Comparison of ENCODE assay signal across 8 cellular contexts in genomic region chr3:187367561-187368103, GRCh38. TPM values are rescaled to one million over a fixed set of nuclear protein-coding genes. Genes with fewer than 3 reads are reported as not detected.
A peak's percentile ranks its signal among the peaks of the same experiment; 100 is the strongest.
DNase-seq lines count a peak whose midpoint lies in the region; TF ChIP-seq lines count a peak whose summit lies in the region.

No MANE protein-coding gene starts in this region.

- peak overlapping the region; percentile 61 to 86 for H3K9ac ChIP-seq in duodenal mucosa (ENCODE audit: low read depth in 1 of 2, low read length in 2 of 2)
- no peak overlapping the region for H3K9ac ChIP-seq in parathyroid adenoma

- H3K4me1 ChIP-seq in DOHH2 (ENCODE audit: control insufficient read depth, low read length) = no peaks in the 10 kb centered on the region
- peaks cover 9% of the 10 kb centered on the region for H3K4me1 ChIP-seq in SJSA1 (replicated peaks)
- peaks cover 4 to 10% of the 10 kb centered on the region in 2 donors for H3K4me1 ChIP-seq in duodenal mucosa (ENCODE audit: control insufficient read depth in 1 of 2, insufficient read depth in 2 of 2, low read length in 2 of 2)
- no peaks in the 10 kb centered on the region for H3K4me1 ChIP-seq in parathyroid adenoma

- H3K79me2 ChIP-seq in DOHH2 (ENCODE audit: control insufficient read depth, low read length) (no peaks in the 10 kb centered on the region), parathyroid adenoma (no peaks in the 10 kb centered on the region)

- DNase-seq in SJSA1 (ENCODE audit: low read depth in 1 of 2, low spot score in 2 of 2) = no peak
- no peak for DNase-seq in NCI-H82 treated with DMSO at 0.1 percent for 48 hours (lab: John Stamatoyannopoulos, UW; ENCODE audit: unreplicated experiment)
- DNase-seq in kidney tubule cell (ENCODE audit: low spot score) = no peak
- no peak for DNase-seq in GF-D8 (lab: John Stamatoyannopoulos, UW)
- DNase-seq in midbrain (lab: John Stamatoyannopoulos, UW) = no peak

- TF ChIP-seq CTCF in DOHH2 (IDR thresholded peaks at IDR 0.05; ENCODE audit: low read depth, low read length, poor library complexity, severe bottlenecking) (no peak), parathyroid adenoma (IDR thresholded peaks at IDR 0.05) (no peak)

- H3K27me3 ChIP-seq in DOHH2 (ENCODE audit: control insufficient read depth, low read length) = no peaks in the 10 kb centered on the region
- H3K27me3 ChIP-seq in SJSA1 (replicated peaks) = no peaks in the 10 kb centered on the region
- H3K27me3 ChIP-seq in duodenal mucosa (ENCODE audit: control insufficient read depth in 1 of 2, insufficient read depth in 2 of 2, low read length in 2 of 2) = no peaks in the 10 kb centered on the region
- no peaks in the 10 kb centered on the region for H3K27me3 ChIP-seq in parathyroid adenoma (ENCODE audit: control insufficient read depth, insufficient read depth, low read length)

- H3K36me3 ChIP-seq in DOHH2 (ENCODE audit: control insufficient read depth, low read length) (no peaks in the 10 kb centered on the region), SJSA1 (no peaks in the 10 kb centered on the region), duodenal mucosa (ENCODE audit: control insufficient read depth in 1 of 2, insufficient read depth in 2 of 2, low read length in 2 of 2) (peaks cover 9 to 17% of the 10 kb centered on the region in 2 donors), parathyroid adenoma (ENCODE audit: control insufficient read depth, insufficient read depth, low read length) (no peaks in the 10 kb centered on the region)

- H3K4me3 ChIP-seq in DOHH2 (ENCODE audit: low read length) (no peak overlapping the region), SJSA1 (peak overlapping the region; percentile 32), duodenal mucosa (ENCODE audit: low read depth in 1 of 2, low read length in 2 of 2) (peak overlapping the region; percentile 71 to 87), parathyroid adenoma (ENCODE audit: low read depth, low read length) (peak overlapping the region; percentile 42)

- no peaks in the 10 kb centered on the region for H3K9me3 ChIP-seq in DOHH2 (ENCODE audit: control insufficient read depth, insufficient read depth, low read length)
- no peaks in the 10 kb centered on the region for H3K9me3 ChIP-seq in SJSA1 (replicated peaks)
- H3K9me3 ChIP-seq in duodenal mucosa (ENCODE audit: control insufficient read depth in 1 of 2, low read length in 2 of 2) = no peaks in the 10 kb centered on the region
- H3K9me3 ChIP-seq in parathyroid adenoma (ENCODE audit: control insufficient read depth, low read length) = no peaks in the 10 kb centered on the region

- no peaks in the 10 kb centered on the region for H3F3A ChIP-seq in DOHH2 (ENCODE audit: control insufficient read depth, insufficient read depth)

- H4K20me1 ChIP-seq in DOHH2 (ENCODE audit: control insufficient read depth, insufficient read depth, low read depth, low read length) = no peaks in the 10 kb centered on the region

- H3K4me2 ChIP-seq in DOHH2 (ENCODE audit: low read length) (peak overlapping the region; percentile 41; the same call in 1 of the 2 replicates), parathyroid adenoma (ENCODE audit: low read length) (no peak overlapping the region)

- no peak overlapping the region for H3K27ac ChIP-seq in DOHH2 (ENCODE audit: low read depth, low read length)
- peak overlapping the region; percentile 73 for H3K27ac ChIP-seq in SJSA1
- H3K27ac ChIP-seq in duodenal mucosa (ENCODE audit: low read depth, low read length) = peak overlapping the region; percentile 63
- H3K27ac ChIP-seq in parathyroid adenoma = peak overlapping the region; percentile 39

- H3K9me2 ChIP-seq in DOHH2 (replicated peaks; ENCODE audit: control insufficient read depth, low read length) = no peaks in the 10 kb centered on the region

- peak overlapping the region; percentile 53 for H2AFZ ChIP-seq in parathyroid adenoma

RNA-seq across cellular contexts. Expression of gene RTP4, which starts 0.6 kb away (rescaled TPM):
- 2.2 and 3.1 TPM in 2 replicates for total RNA-seq in SJSA1 (2014; rRNA removed; shearing (Covaris generic))
